22 cellular contexts compared by ENCODE assay signal in the genomic region with DNA sequence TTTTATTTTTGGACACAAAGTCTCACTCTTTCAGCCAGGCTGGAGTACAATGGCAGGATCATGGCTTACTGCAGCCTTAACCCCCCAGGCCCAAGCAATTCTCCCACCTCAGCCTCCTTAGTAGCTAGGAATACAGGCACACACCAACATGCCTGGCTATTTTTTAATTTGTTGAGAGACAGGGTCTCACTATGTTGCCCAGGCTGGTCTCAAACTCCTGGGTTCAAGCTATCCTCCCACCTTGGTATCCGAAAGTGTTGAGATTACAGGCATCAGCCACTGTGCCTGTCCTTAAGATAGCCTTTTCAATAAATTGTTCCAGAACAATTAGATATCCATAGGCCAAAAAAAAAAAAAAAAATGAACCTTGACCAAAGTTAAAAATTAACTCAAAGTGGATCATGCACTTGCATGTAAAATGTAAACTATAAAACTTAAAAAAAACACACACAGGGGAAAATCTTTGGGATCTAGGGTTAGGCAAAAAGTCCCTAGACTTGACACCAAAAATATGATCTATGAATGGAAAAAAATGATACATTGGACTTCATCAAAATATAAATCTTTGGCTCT.
"Had no signal": no experiment of that assay in that cellular context is flagged by ENCODE, and none has a peak within 500 bp of the region (broad histone marks: within the 10 kb centered on the region; RNA-seq: fewer than 3 reads in every experiment).

No MANE protein-coding gene starts in this region.

- FAIRE-seq: kidney had no signal

- H3K9me3 ChIP-seq: gastrocnemius medialis, prostate gland, testis, upper lobe of right lung, uterus had no signal

- H2AFZ ChIP-seq: neural progenitor cell had no signal

- DNase-seq: dorsolateral prefrontal cortex; effector CD4-positive, alpha-beta T cell; foreskin fibroblast; gastrocnemius medialis; head of caudate nucleus; kidney; left lung; mesenchymal stem cell; naive thymus-derived CD4-positive, alpha-beta T cell; sigmoid colon; spleen; stimulated activated CD4-positive, alpha-beta T cell treated with anti-CD3 and anti-CD28 coated beads, Interleukin-4, amount 100 ng/mL, for 4 hours; stimulated activated naive CD8-positive, alpha-beta T cell treated with anti-CD3 and anti-CD28 coated beads, Interleukin-15, Interleukin-2, amounts not matched to agents 100 U/mL and 50 U/mL, for 24 hours; substantia nigra; testis; tibial artery; upper lobe of right lung; uterus had no signal

- H3K4me1 ChIP-seq: gastrocnemius medialis, left lung, neural progenitor cell, prostate gland, right atrium auricular region, sigmoid colon, testis, tibial artery, upper lobe of right lung, uterus had no signal

- H3K27ac ChIP-seq: dorsolateral prefrontal cortex, epithelial cell of prostate, gastrocnemius medialis, left lung, neural progenitor cell, prostate gland, right atrium auricular region, sigmoid colon, spleen, testis, tibial artery, upper lobe of right lung, uterus had no signal

- H3K27me3 ChIP-seq: dorsolateral prefrontal cortex, gastrocnemius medialis, left lung, neural progenitor cell, right atrium auricular region, sigmoid colon, spleen, testis, tibial artery, upper lobe of right lung, uterus had no signal

- H3K36me3 ChIP-seq: gastrocnemius medialis, left lung, neural progenitor cell, prostate gland, right atrium auricular region, sigmoid colon, spleen, tibial artery, upper lobe of right lung, uterus had no signal

- H3K4me3 ChIP-seq: dorsolateral prefrontal cortex, gastrocnemius medialis, left lung, neural progenitor cell, prostate gland, right atrium auricular region, sigmoid colon, spleen, testis, tibial artery, upper lobe of right lung, uterus had no signal

- H3K4me2 ChIP-seq: neural progenitor cell had no signal
